ENCODE assay signal across 1 cellular context in the genomic region with DNA sequence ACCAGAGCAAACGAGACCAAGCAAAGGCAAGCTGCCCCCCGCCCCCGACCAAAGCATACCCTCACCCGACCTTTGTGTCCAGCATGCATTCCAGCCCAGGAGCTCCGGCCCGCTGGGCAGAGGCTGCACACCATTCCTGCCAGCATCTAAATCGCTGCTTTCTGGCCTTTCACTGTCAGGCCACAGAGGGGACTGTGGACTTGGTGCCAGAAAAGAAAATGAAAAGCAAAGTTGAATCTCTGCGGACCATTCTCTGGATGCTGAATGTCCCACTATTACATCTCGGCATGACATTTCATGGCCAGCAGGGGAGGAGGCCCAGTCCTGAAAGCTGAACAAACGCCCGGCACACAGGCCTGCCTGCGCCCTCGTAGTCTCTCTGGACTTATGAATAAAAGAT.
TF ChIP-seq lines count a peak whose summit lies in the region.

No MANE protein-coding gene starts in this region.

TF ChIP-seq in K562, 482 proteins besides CTCF, POLR2A, EP300 and RAD21 (continued from another document):
- TF ChIP-seq, protein P1, sequence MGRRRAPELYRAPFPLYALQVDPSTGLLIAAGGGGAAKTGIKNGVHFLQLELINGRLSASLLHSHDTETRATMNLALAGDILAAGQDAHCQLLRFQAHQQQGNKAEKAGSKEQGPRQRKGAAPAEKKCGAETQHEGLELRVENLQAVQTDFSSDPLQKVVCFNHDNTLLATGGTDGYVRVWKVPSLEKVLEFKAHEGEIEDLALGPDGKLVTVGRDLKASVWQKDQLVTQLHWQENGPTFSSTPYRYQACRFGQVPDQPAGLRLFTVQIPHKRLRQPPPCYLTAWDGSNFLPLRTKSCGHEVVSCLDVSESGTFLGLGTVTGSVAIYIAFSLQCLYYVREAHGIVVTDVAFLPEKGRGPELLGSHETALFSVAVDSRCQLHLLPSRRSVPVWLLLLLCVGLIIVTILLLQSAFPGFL (CRISPR knock-in tag; IDR thresholded peaks at IDR 0.05) = no peak
- TF ChIP-seq, protein P2, sequence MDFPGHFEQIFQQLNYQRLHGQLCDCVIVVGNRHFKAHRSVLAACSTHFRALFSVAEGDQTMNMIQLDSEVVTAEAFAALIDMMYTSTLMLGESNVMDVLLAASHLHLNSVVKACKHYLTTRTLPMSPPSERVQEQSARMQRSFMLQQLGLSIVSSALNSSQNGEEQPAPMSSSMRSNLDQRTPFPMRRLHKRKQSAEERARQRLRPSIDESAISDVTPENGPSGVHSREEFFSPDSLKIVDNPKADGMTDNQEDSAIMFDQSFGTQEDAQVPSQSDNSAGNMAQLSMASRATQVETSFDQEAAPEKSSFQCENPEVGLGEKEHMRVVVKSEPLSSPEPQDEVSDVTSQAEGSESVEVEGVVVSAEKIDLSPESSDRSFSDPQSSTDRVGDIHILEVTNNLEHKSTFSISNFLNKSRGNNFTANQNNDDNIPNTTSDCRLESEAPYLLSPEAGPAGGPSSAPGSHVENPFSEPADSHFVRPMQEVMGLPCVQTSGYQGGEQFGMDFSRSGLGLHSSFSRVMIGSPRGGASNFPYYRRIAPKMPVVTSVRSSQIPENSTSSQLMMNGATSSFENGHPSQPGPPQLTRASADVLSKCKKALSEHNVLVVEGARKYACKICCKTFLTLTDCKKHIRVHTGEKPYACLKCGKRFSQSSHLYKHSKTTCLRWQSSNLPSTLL (IDR thresholded peaks at IDR 0.05) = no peak
- TF ChIP-seq ZNF507 (tag; conservative IDR thresholded peaks at IDR 0.05) (no peak), HNRNPH1 (optimal IDR thresholded peaks at IDR 0.05; ENCODE audit: low read depth, low read length) (no peak), ZNF253 (CRISPR knock-in tag; conservative IDR thresholded peaks at IDR 0.05) (no peak), GTF2A2 (tag; IDR thresholded peaks at IDR 0.05) (no peak), FOSL1 (tag; conservative IDR thresholded peaks at IDR 0.05) (no peak), ZSCAN29 (IDR thresholded peaks at IDR 0.05) (no peak), TAL1 (IDR thresholded peaks at IDR 0.05) (no peak), TCFL5 (CRISPR knock-in tag; conservative IDR thresholded peaks at IDR 0.05) (no peak)
- TF ChIP-seq, protein P3, sequence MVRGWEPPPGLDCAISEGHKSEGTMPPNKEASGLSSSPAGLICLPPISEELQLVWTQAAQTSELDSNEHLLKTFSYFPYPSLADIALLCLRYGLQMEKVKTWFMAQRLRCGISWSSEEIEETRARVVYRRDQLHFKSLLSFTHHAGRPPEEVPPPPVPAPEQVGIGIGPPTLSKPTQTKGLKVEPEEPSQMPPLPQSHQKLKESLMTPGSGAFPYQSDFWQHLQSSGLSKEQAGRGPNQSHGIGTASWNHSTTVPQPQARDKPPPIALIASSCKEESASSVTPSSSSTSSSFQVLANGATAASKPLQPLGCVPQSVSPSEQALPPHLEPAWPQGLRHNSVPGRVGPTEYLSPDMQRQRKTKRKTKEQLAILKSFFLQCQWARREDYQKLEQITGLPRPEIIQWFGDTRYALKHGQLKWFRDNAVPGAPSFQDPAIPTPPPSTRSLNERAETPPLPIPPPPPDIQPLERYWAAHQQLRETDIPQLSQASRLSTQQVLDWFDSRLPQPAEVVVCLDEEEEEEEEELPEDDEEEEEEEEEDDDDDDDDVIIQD (CRISPR knock-in tag; IDR thresholded peaks at IDR 0.05) = no peak
